ENCODE assay signal across 8 cellular contexts in the genomic region with DNA sequence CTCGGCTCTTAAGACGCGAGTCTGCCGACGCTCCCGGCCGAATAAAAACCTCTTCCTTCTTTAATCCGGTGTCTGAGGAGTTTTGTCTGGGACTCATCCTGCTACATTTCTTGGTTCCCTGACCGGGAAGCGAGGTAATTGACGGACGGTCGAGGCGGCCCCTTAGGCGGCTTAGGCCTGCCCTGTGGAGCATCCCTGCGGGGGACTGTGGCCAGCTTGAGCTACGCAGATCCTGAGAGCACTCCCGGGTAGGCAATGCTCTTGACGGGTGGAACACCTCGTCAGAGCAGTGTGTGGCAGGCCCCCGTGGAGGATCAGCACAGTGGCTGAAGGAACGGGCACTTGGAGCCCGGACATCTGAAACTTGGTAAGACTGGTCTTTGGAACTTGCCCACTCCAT. TPM values are rescaled to one million over a fixed set of nuclear protein-coding genes. Genes with fewer than 3 reads are reported as not detected.
A peak's percentile ranks its signal among the peaks of the same experiment; 100 is the strongest.
DNase-seq lines count a peak whose midpoint lies in the region; ATAC-seq and TF ChIP-seq lines count a peak whose summit lies in the region.
"Not testable (repeated sequence)": the region's sequence is repeated elsewhere in the genome, so short reads cannot be mapped to it uniquely, and the experiment has no call there.
"Had no signal": no experiment of that assay in that cellular context is flagged by ENCODE, and none has a peak within 500 bp of the region (broad histone marks: within the 10 kb centered on the region; RNA-seq: fewer than 3 reads in every experiment).

No MANE protein-coding gene starts in this region.

- not testable (repeated sequence) for H2AK5ac ChIP-seq in neuronal stem cell (ENCODE audit: low read depth, low read length)

- H3K27ac ChIP-seq in neuronal stem cell (replicated peaks; ENCODE audit: low read length) = not testable (repeated sequence)

- not testable (repeated sequence) for DNase-seq in WTC11 (ENCODE audit: low spot score); mesothelial cell of epicardium (ENCODE audit: low spot score in 2 of 2, unreplicated experiment in 2 of 2); neuronal stem cell (ENCODE audit: low spot score)
- peak; percentile 8 for DNase-seq in iPS-NIHi7 (ENCODE audit: extremely low spot score)

- CTCF ChIA-PET in WTC11 (lab: Charles Lee) = interaction anchor here (1.1 to 2.4 kb wide), 15 partner anchors 8 to 208 kb away, joined by 3 to 19 read pairs (median 7); no protein-coding TSS in a partner anchor

- not testable (repeated sequence) for H3K4me2 ChIP-seq in neuronal stem cell (ENCODE audit: insufficient read depth, low read length, poor library complexity, severe bottlenecking)

- H3K14ac ChIP-seq in neuronal stem cell (ENCODE audit: low read length) = not testable (repeated sequence)

- not testable (repeated sequence) for TF ChIP-seq CTCF in WTC11 (IDR thresholded peaks at IDR 0.05); mesothelial cell of epicardium (IDR thresholded peaks at IDR 0.05; ENCODE audit: unreplicated experiment)

- not testable (repeated sequence) for H2BK5ac ChIP-seq in neuronal stem cell (ENCODE audit: low read length)

- H4K8ac ChIP-seq in neuronal stem cell (ENCODE audit: low read depth, low read length) = peak overlapping the region; percentile 43

- not testable (repeated sequence) for H2BK15ac ChIP-seq in neuronal stem cell (ENCODE audit: low read length)

- no CpG with 5 or more reads among the region's 23 CpGs for WGBS in neuronal stem cell (ENCODE audit: extremely low coverage in 2 of 2, insufficient read length in 2 of 2, insufficient replicate concordance in 1 of 2), 2 donors

- H3K36me3 ChIP-seq in neuronal stem cell (replicated peaks in 1 of 2; ENCODE audit: control insufficient read depth in 2 of 2, insufficient read depth in 2 of 2, low read length in 2 of 2) = not testable (repeated sequence)

- H3K9me3 Mint-ChIP-seq in IgD-negative memory B cell; WTC11; dendritic cell treated with granulocyte-macrophage colony-stimulating factor and Interleukin-4, amounts not matched to agents 40 ng/mL and 50 ng/mL, for 4 days; mesothelial cell of epicardium; stimulated activated memory B cell treated with anti-CD40 and anti-IgM and Interleukin-4, amounts not matched to agents 10 μg/mL and 1 μg/mL and 100 μg/mL, for 72 hours: not testable (repeated sequence)

- H3K27me3 ChIP-seq in neuronal stem cell (ENCODE audit: control insufficient read depth in 3 of 3, insufficient read depth in 3 of 3, low read depth in 1 of 3, low read length in 3 of 3) = peaks cover 2 to 38% (median 14%) of the 10 kb centered on the region in 3 experiments

- H3K27me3 Mint-ChIP-seq in IgD-negative memory B cell; WTC11 (ENCODE audit: low read depth); stimulated activated memory B cell treated with anti-CD40 and anti-IgM and Interleukin-4, amounts not matched to agents 10 μg/mL and 1 μg/mL and 100 μg/mL, for 72 hours: not testable (repeated sequence)
- peaks cover 15% of the 10 kb centered on the region for H3K27me3 Mint-ChIP-seq in dendritic cell treated with granulocyte-macrophage colony-stimulating factor and Interleukin-4, amounts not matched to agents 40 ng/mL and 50 ng/mL, for 4 days
- H3K27me3 Mint-ChIP-seq in mesothelial cell of epicardium (ENCODE audit: low read depth) = peaks cover 10% of the 10 kb centered on the region

- not testable (repeated sequence) for H3K23ac ChIP-seq in neuronal stem cell (ENCODE audit: low read depth, low read length, poor library complexity)

- not testable (repeated sequence) for H3K9ac ChIP-seq in neuronal stem cell (ENCODE audit: low read depth, low read length, poor library complexity)

- H3K27ac Mint-ChIP-seq in IgD-negative memory B cell (peak overlapping the region in 2 of 3 donors; percentile 63 to 76), WTC11 (peak overlapping the region; percentile 82), mesothelial cell of epicardium (peak overlapping the region; percentile 21)
- H3K27ac Mint-ChIP-seq in dendritic cell treated with granulocyte-macrophage colony-stimulating factor and Interleukin-4, amounts not matched to agents 40 ng/mL and 50 ng/mL, for 4 days = peak overlapping the region; percentile 36
- H3K27ac Mint-ChIP-seq in stimulated activated memory B cell treated with anti-CD40 and anti-IgM and Interleukin-4, amounts not matched to agents 10 μg/mL and 1 μg/mL and 100 μg/mL, for 72 hours = peak overlapping the region; percentile 18

- H3K4me1 Mint-ChIP-seq in IgD-negative memory B cell (peaks cover 13 to 22% (median 20%) of the 10 kb centered on the region in 3 donors), WTC11 (peaks cover 81% of the 10 kb centered on the region), mesothelial cell of epicardium (peaks cover 37% of the 10 kb centered on the region)
- peaks cover 24% of the 10 kb centered on the region for H3K4me1 Mint-ChIP-seq in dendritic cell treated with granulocyte-macrophage colony-stimulating factor and Interleukin-4, amounts not matched to agents 40 ng/mL and 50 ng/mL, for 4 days (ENCODE audit: low read depth)
- peaks cover 36% of the 10 kb centered on the region for H3K4me1 Mint-ChIP-seq in stimulated activated memory B cell treated with anti-CD40 and anti-IgM and Interleukin-4, amounts not matched to agents 10 μg/mL and 1 μg/mL and 100 μg/mL, for 72 hours

- peak overlapping the region in 1 of 4 donors; percentile 33 for H3K4me3 Mint-ChIP-seq in IgD-negative memory B cell
- not testable (repeated sequence) for H3K4me3 Mint-ChIP-seq in WTC11; dendritic cell treated with granulocyte-macrophage colony-stimulating factor and Interleukin-4, amounts not matched to agents 40 ng/mL and 50 ng/mL, for 4 days; mesothelial cell of epicardium; stimulated activated memory B cell treated with anti-CD40 and anti-IgM and Interleukin-4, amounts not matched to agents 10 μg/mL and 1 μg/mL and 100 μg/mL, for 72 hours

- H3K9me3 ChIP-seq in neuronal stem cell (replicated peaks in 1 of 2; ENCODE audit: control insufficient read depth in 2 of 2, insufficient read depth in 1 of 2, low read depth in 1 of 2, low read length in 2 of 2) = not testable (repeated sequence)

- not testable (repeated sequence) for H3K4ac ChIP-seq in neuronal stem cell (ENCODE audit: low read length)

- POLR2A ChIA-PET in WTC11 (lab: Charles Lee) = interaction anchor here (0.6 kb wide), 1 partner anchor 8 kb away, joined by 4 read pairs; no protein-coding TSS in a partner anchor

- not testable (repeated sequence) for ATAC-seq in WTC11; stimulated activated memory B cell treated with anti-CD40 and anti-IgM and Interleukin-4, amounts not matched to agents 10 μg/mL and 1 μg/mL and 100 μg/mL, for 72 hours

- H4K91ac ChIP-seq in neuronal stem cell (ENCODE audit: low read depth, low read length, poor library complexity) = not testable (repeated sequence)

- not testable (repeated sequence) for H2BK12ac ChIP-seq in neuronal stem cell (ENCODE audit: low read length)

- not testable (repeated sequence) for H3K79me1 ChIP-seq in neuronal stem cell (ENCODE audit: low read depth, low read length)

- intact Hi-C loops in dendritic cell treated with granulocyte-macrophage colony-stimulating factor and Interleukin-4, amounts not matched to agents 40 ng/mL and 50 ng/mL, for 4 days (cut with micrococcal nuclease) = loop anchor here (5.0 kb wide), 1 partner anchor 104 kb away; no protein-coding TSS in a partner anchor

- not testable (repeated sequence) for H2AFZ ChIP-seq in neuronal stem cell (ENCODE audit: low read length)

- not testable (repeated sequence) for H2BK120ac ChIP-seq in neuronal stem cell (ENCODE audit: low read depth, low read length)

- not testable (repeated sequence) for H3K36me3 Mint-ChIP-seq in IgD-negative memory B cell; dendritic cell treated with granulocyte-macrophage colony-stimulating factor and Interleukin-4, amounts not matched to agents 40 ng/mL and 50 ng/mL, for 4 days (ENCODE audit: low read depth); mesothelial cell of epicardium
- peaks cover 27% of the 10 kb centered on the region for H3K36me3 Mint-ChIP-seq in WTC11
- H3K36me3 Mint-ChIP-seq in stimulated activated memory B cell treated with anti-CD40 and anti-IgM and Interleukin-4, amounts not matched to agents 10 μg/mL and 1 μg/mL and 100 μg/mL, for 72 hours = peaks cover 17% of the 10 kb centered on the region

- H3K18ac ChIP-seq in neuronal stem cell (ENCODE audit: low read length) = peak overlapping the region; percentile 48

- H3K4me3 ChIP-seq in neuronal stem cell (ENCODE audit: low read length in 2 of 2) = not testable (repeated sequence)

- not testable (repeated sequence) for H3K4me1 ChIP-seq in neuronal stem cell (ENCODE audit: control insufficient read depth in 2 of 2, insufficient read depth in 1 of 2, low read depth in 1 of 2, low read length in 2 of 2)

RNA-seq across cellular contexts. Expression of gene B3GNT7, which starts 5.6 kb away (rescaled TPM):
- polyA plus RNA-seq in IgD-negative memory B cell = 3.3 TPM
- total RNA-seq in WTC11 (2021) = 151 to 197 TPM (median 194 TPM) in 3 replicates
- 5.2 to 7.0 TPM (median 5.6 TPM) in 3 replicates for total RNA-seq in mesothelial cell of epicardium
- 1.0 TPM for polyA plus RNA-seq in neuronal stem cell (2013, experiment 1 of 2)
- 0.84 TPM for polyA plus RNA-seq in neuronal stem cell (2013, experiment 2 of 2)
- total RNA-seq: CD4-positive, alpha-beta memory T cell had no signal
- polyA plus RNA-seq: CD4-positive, alpha-beta memory T cell had no signal

Comparison
In these comparisons a context has a peak if more than half of its experiments do, and no peak if none do; other contexts are left out.
1. H3K27ac Mint-ChIP-seq: peak in every context shown above with its lines; median percentile 82 in WTC11; 70 in IgD-negative memory B cell; 36 in dendritic cell treated with granulocyte-macrophage colony-stimulating factor and Interleukin-4, amounts not matched to agents 40 ng/mL and 50 ng/mL, for 4 days; 21 in mesothelial cell of epicardium; 18 in stimulated activated memory B cell treated with anti-CD40 and anti-IgM and Interleukin-4, amounts not matched to agents 10 μg/mL and 1 μg/mL and 100 μg/mL, for 72 hours.
2. RNA of gene B3GNT7, which starts 5.6 kb away (total RNA-seq): 151 to 197 TPM in WTC11; 5.2 to 7.0 TPM in mesothelial cell of epicardium; every median in the first group is over 10 times any median in the second.